ENCODE assay signal across 1 cellular context in genomic region chr5:116453920-116454319, GRCh38.
TF ChIP-seq lines count a peak whose summit lies in the region.

No MANE protein-coding gene starts in this region.

TF ChIP-seq in GM23338, 12 proteins besides CTCF, POLR2A, EP300 and RAD21 (continued from another document):
- TF ChIP-seq ZNF462 (CRISPR knock-in tag; IDR thresholded peaks at IDR 0.05) = no peak
- no peak for TF ChIP-seq NANOG (IDR thresholded peaks at IDR 0.05; ENCODE audit: borderline replicate concordance)
